ENCODE assay signal across 21 cellular contexts in the genomic region with DNA sequence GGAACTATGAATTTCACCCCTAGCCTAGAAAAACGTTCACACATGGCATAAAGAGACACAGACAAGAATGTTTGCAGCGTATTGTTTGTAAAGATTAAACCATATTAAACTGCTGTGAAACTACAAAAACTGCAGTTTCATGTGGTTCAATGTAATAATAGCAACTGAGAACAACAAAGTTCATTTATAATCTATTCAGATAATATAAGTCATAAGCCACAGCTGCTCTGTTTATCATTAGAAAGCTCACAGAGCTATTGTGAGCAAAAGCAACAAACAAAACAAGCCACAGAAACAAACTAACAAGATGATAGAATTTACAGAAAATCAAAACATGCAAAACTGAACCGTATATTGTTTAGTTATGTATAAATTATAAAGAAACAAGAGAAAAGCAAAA.
DNase-seq lines count a peak whose midpoint lies in the region; ATAC-seq and TF ChIP-seq lines count a peak whose summit lies in the region.
"Had no signal": no experiment of that assay in that cellular context is flagged by ENCODE, and none has a peak within 500 bp of the region (broad histone marks: within the 10 kb centered on the region; RNA-seq: fewer than 3 reads in every experiment).

No MANE protein-coding gene starts in this region.

- peak overlapping the region; percentile 24 for H2AFZ ChIP-seq in MM.1S (ENCODE audit: low read length)

- H3K4me3 ChIP-seq in MM.1S (ENCODE audit: low read length), result no peak overlapping the region
- H3K4me3 ChIP-seq in CD8-positive, alpha-beta memory T cell (ENCODE audit: low read length), result no peak overlapping the region
- H3K4me3 ChIP-seq: pancreas had no signal

- TF ChIP-seq CTCF in MM.1S (IDR thresholded peaks at IDR 0.05; ENCODE audit: low read length), result no peak

- H3K9me2 ChIP-seq in MM.1S (replicated peaks; ENCODE audit: insufficient read depth, low read length), result no peaks in the 10 kb centered on the region

- H3K4me2 ChIP-seq in MM.1S (ENCODE audit: low read depth, low read length), result peak overlapping the region; percentile 48

- H3K27ac Mint-ChIP-seq in CD8-positive, alpha-beta memory T cell, result no peak overlapping the region
- H3K27ac Mint-ChIP-seq: activated CD4-positive, alpha-beta T cell treated with anti-CD3 and anti-CD28 coated beads, Interleukin-2, amount 10 ng/mL, durations not matched to agents 24 days and 14 days; activated naive CD8-positive, alpha-beta T cell treated with anti-CD3 and anti-CD28 coated beads, Interleukin-2, amount 10 ng/mL, durations not matched to agents 7 days and 5 days; stimulated activated effector memory CD8-positive, alpha-beta T cell treated with anti-CD3 and anti-CD28 coated beads, Interleukin-12 subunit alpha, Interleukin-12 subunit beta, amount 100 ng/mL, for 72 hours; type B pancreatic cell had no signal

- no peaks in the 10 kb centered on the region for H3K4me1 Mint-ChIP-seq in CD8-positive, alpha-beta memory T cell
- H3K4me1 Mint-ChIP-seq: activated CD4-positive, alpha-beta T cell treated with anti-CD3 and anti-CD28 coated beads, Interleukin-2, amount 10 ng/mL, durations not matched to agents 24 days and 14 days; stimulated activated effector memory CD8-positive, alpha-beta T cell treated with anti-CD3 and anti-CD28 coated beads, Interleukin-12 subunit alpha, Interleukin-12 subunit beta, amount 100 ng/mL, for 72 hours had no signal

- POLR2A ChIA-PET in CD8-positive, alpha-beta memory T cell (lab: Charles Lee), result no interaction called here

- H3K4me3 Mint-ChIP-seq in CD8-positive, alpha-beta memory T cell, result no peak overlapping the region
- H3K4me3 Mint-ChIP-seq: activated CD4-positive, alpha-beta T cell treated with anti-CD3 and anti-CD28 coated beads, Interleukin-2, amount 10 ng/mL, durations not matched to agents 24 days and 14 days; activated naive CD8-positive, alpha-beta T cell treated with anti-CD3 and anti-CD28 coated beads, Interleukin-2, amount 10 ng/mL, durations not matched to agents 7 days and 5 days; stimulated activated effector memory CD8-positive, alpha-beta T cell treated with anti-CD3 and anti-CD28 coated beads, Interleukin-12 subunit alpha, Interleukin-12 subunit beta, amount 100 ng/mL, for 72 hours; type B pancreatic cell had no signal

- no peaks in the 10 kb centered on the region for H3K79me2 ChIP-seq in MM.1S (ENCODE audit: low read length)

- no peaks in the 10 kb centered on the region for H3K27me3 ChIP-seq in MM.1S (replicated peaks; ENCODE audit: insufficient read depth, low read length)
- no peaks in the 10 kb centered on the region for H3K27me3 ChIP-seq in CD8-positive, alpha-beta memory T cell (ENCODE audit: insufficient read depth, low read length, poor library complexity, severe bottlenecking)
- H3K27me3 ChIP-seq: pancreas had no signal

- CTCF ChIA-PET in CD8-positive, alpha-beta memory T cell (lab: Charles Lee), result interaction anchor here (1.7 kb wide), 1 partner anchor 9 kb away, joined by 4 read pairs; no protein-coding TSS in a partner anchor

- H3K9me3 Mint-ChIP-seq in CD8-positive, alpha-beta memory T cell, result no peaks in the 10 kb centered on the region
- H3K9me3 Mint-ChIP-seq: activated CD4-positive, alpha-beta T cell treated with anti-CD3 and anti-CD28 coated beads, Interleukin-2, amount 10 ng/mL, durations not matched to agents 24 days and 14 days; stimulated activated effector memory CD8-positive, alpha-beta T cell treated with anti-CD3 and anti-CD28 coated beads, Interleukin-12 subunit alpha, Interleukin-12 subunit beta, amount 100 ng/mL, for 72 hours; type B pancreatic cell had no signal

- H3K9ac ChIP-seq in MM.1S (ENCODE audit: low read length), result no peak overlapping the region

- peak; percentile 69 for ATAC-seq in GM19023 (IDR thresholded peaks at IDR 0.05; ENCODE audit: unreplicated experiment)
- ATAC-seq in GM21619 (IDR thresholded peaks at IDR 0.05; ENCODE audit: unreplicated experiment), result peak; percentile 91
- peak; percentile 80 for ATAC-seq in HG03095 (IDR thresholded peaks at IDR 0.05; ENCODE audit: unreplicated experiment)
- ATAC-seq: pancreas; stimulated activated effector memory CD8-positive, alpha-beta T cell treated with anti-CD3 and anti-CD28 coated beads, Interleukin-12 subunit alpha, Interleukin-12 subunit beta, amount 100 ng/mL, for 72 hours had no signal

- H3K36me3 ChIP-seq in MM.1S (replicated peaks; ENCODE audit: insufficient read depth, low read length), result no peaks in the 10 kb centered on the region
- H3K36me3 ChIP-seq in CD8-positive, alpha-beta memory T cell (ENCODE audit: insufficient read depth, low read length), result no peaks in the 10 kb centered on the region
- H3K36me3 ChIP-seq: pancreas had no signal

- H3F3A ChIP-seq in MM.1S (ENCODE audit: insufficient read depth, low read length), result peaks cover 6% of the 10 kb centered on the region; the same call in 1 of the 2 replicates

- H3K27ac ChIP-seq in MM.1S (ENCODE audit: low read length), result peak overlapping the region; percentile 51; the same call in 1 of the 2 replicates
- no peak overlapping the region for H3K27ac ChIP-seq in CD8-positive, alpha-beta memory T cell (ENCODE audit: low read depth, low read length)
- H3K27ac ChIP-seq: HL-60, pancreas had no signal

- H3K27me3 Mint-ChIP-seq in CD8-positive, alpha-beta memory T cell, result no peaks in the 10 kb centered on the region
- H3K27me3 Mint-ChIP-seq: type B pancreatic cell had no signal

- H4K20me1 ChIP-seq in MM.1S (ENCODE audit: insufficient read depth, low read length), result no peaks in the 10 kb centered on the region

- peaks cover 21% of the 10 kb centered on the region for H3K4me1 ChIP-seq in MM.1S (ENCODE audit: low read length)
- no peaks in the 10 kb centered on the region for H3K4me1 ChIP-seq in CD8-positive, alpha-beta memory T cell (ENCODE audit: insufficient read depth, low read length)

- no peaks in the 10 kb centered on the region for H3K36me3 Mint-ChIP-seq in CD8-positive, alpha-beta memory T cell
- H3K36me3 Mint-ChIP-seq: stimulated activated effector memory CD8-positive, alpha-beta T cell treated with anti-CD3 and anti-CD28 coated beads, Interleukin-12 subunit alpha, Interleukin-12 subunit beta, amount 100 ng/mL, for 72 hours; type B pancreatic cell had no signal

- DNase-seq in MM.1S (peak; percentile 60), CD1c-positive myeloid dendritic cell (ENCODE audit: extremely low spot score) (no peak)
- no peak for DNase-seq in CD8-positive, alpha-beta memory T cell
- DNase-seq in activated CD8-positive, alpha-beta memory T cell treated with anti-CD3 and anti-CD28 coated beads for 24 hours, result no peak
- no peak for DNase-seq in stimulated activated CD4-positive, alpha-beta T cell treated with anti-CD3 and anti-CD28 coated beads, Interleukin-2, amount 100 ng/mL, for 24 hours
- DNase-seq: activated naive CD8-positive, alpha-beta T cell treated with anti-CD3 and anti-CD28 coated beads, Interleukin-2, amount 10 ng/mL, durations not matched to agents 7 days and 5 days; activated T-cell treated with anti-CD3 and anti-CD28 coated beads, Interleukin-2, amount 50 U/mL, for 48 hours; effector CD8-positive, alpha-beta T cell; hippocampal formation; KBM-7; NCI-H1105 treated with DMSO at 0.1 percent for 48 hours; pancreas; SHP77 treated with DMSO at 0.1 percent for 48 hours; T-helper 9 cell had no signal

- no peaks in the 10 kb centered on the region for H3K9me3 ChIP-seq in MM.1S (replicated peaks; ENCODE audit: insufficient read depth, low read length)
- no peaks in the 10 kb centered on the region for H3K9me3 ChIP-seq in CD8-positive, alpha-beta memory T cell (ENCODE audit: low read length)
- H3K9me3 ChIP-seq: pancreas had no signal
